Comparison of ENCODE assay signal across 19 cellular contexts in the genomic region with DNA sequence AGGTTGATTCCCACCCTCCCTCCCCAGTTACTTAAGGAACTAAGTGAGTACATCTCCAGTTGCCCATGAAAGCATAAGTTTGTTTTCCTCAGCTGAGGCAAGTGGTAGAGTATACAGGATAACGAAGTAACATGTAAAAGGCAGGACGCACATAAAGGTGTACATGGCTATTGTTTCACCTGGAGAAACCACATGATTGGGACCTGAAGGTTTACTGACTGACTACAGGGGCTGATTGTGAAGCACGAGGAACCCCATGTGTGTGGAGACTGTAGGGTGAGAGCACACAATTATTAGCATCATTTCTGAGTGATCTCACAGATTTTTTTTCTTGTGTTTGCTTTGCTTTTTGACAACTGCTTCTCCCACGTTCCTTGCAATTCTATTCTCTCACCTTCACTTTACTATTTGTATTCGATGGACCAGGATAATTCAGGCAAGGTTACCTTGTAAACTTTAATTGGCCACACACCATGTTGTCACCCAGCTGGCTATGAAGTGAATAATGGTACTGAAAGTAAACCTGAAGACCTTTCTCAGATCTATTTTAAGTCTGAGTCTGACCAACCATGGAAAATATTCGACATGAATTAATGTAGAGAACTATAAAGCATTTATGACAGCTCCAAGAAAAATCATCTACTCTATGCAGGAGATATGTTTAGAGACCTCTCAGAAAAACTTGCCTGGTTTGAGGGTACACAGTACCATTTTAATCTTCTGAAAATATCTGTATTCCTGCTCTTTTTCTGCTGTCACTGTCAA.
A peak's percentile ranks its signal among the peaks of the same experiment; 100 is the strongest.
DNase-seq lines count a peak whose midpoint lies in the region; ATAC-seq and TF ChIP-seq lines count a peak whose summit lies in the region.
"Had no signal": no experiment of that assay in that cellular context is flagged by ENCODE, and none has a peak within 500 bp of the region (broad histone marks: within the 10 kb centered on the region; RNA-seq: fewer than 3 reads in every experiment).

No MANE protein-coding gene starts in this region.

- TF ChIP-seq POLR2A in sigmoid colon (IDR thresholded peaks at IDR 0.05) = no peak

- H3K4me1 ChIP-seq in SK-N-SH (ENCODE audit: control insufficient read depth in 1 of 2, insufficient read depth in 2 of 2, low read depth in 1 of 2, low read length in 1 of 2) = peaks cover 3 to 15% of the 10 kb centered on the region in 2 experiments; a peak in 3 of 4 replicates
- peaks cover 0 to 59% (median 43%) of the 10 kb centered on the region in 4 donors for H3K4me1 ChIP-seq in sigmoid colon

- TF ChIP-seq EP300 in SK-N-SH (IDR thresholded peaks at IDR 0.05; ENCODE audit: borderline replicate concordance in 1 of 2, low read depth in 1 of 2, low read length in 1 of 2) (no peak; a peak in 1 of 4 replicates), sigmoid colon (IDR thresholded peaks at IDR 0.05) (no peak)

- H3K4me3 ChIP-seq in SK-N-SH (ENCODE audit: low read depth in 2 of 2, low read length in 1 of 2) (no peak overlapping the region), sigmoid colon (peak overlapping the region; percentile 39 to 55 (median 50))
- H3K4me3 ChIP-seq: cardiac muscle cell, SK-N-MC had no signal

- H3K9me3 ChIP-seq in SK-N-SH (no peaks in the 10 kb centered on the region), sigmoid colon (no peaks in the 10 kb centered on the region)

- no peak for TF ChIP-seq RAD21 in SK-N-SH (IDR thresholded peaks at IDR 0.05; ENCODE audit: low read length)

- H3K4me1 Mint-ChIP-seq in activated CD8-positive, alpha-beta memory T cell treated with anti-CD3 and anti-CD28 coated beads, Interleukin-2, amount 10 ng/mL, durations not matched to agents 7 days and 5 days = peaks cover 5% of the 10 kb centered on the region
- H3K4me1 Mint-ChIP-seq in activated CD8-positive, alpha-beta T cell treated with anti-CD3 and anti-CD28 coated beads for 36 hours (ENCODE audit: low read depth) = peaks cover 6% of the 10 kb centered on the region
- H3K4me1 Mint-ChIP-seq: naive thymus-derived CD8-positive, alpha-beta T cell had no signal

- no peak overlapping the region for H3K4me2 ChIP-seq in SK-N-SH

- H2AFZ ChIP-seq in SK-N-SH (ENCODE audit: low read depth) = no peak overlapping the region

- H3K9ac ChIP-seq in SK-N-SH = no peak overlapping the region

- H3K4me3 Mint-ChIP-seq in activated CD8-positive, alpha-beta memory T cell treated with anti-CD3 and anti-CD28 coated beads, Interleukin-2, amount 10 ng/mL, durations not matched to agents 7 days and 5 days = no peak overlapping the region
- H3K4me3 Mint-ChIP-seq in activated CD8-positive, alpha-beta T cell treated with anti-CD3 and anti-CD28 coated beads for 36 hours = no peak overlapping the region
- H3K4me3 Mint-ChIP-seq: activated naive CD8-positive, alpha-beta T cell; effector memory CD8-positive, alpha-beta T cell; naive thymus-derived CD8-positive, alpha-beta T cell had no signal

- no peaks in the 10 kb centered on the region for H3K9me3 Mint-ChIP-seq in activated CD8-positive, alpha-beta memory T cell treated with anti-CD3 and anti-CD28 coated beads, Interleukin-2, amount 10 ng/mL, durations not matched to agents 7 days and 5 days (ENCODE audit: low read depth)
- no peaks in the 10 kb centered on the region for H3K9me3 Mint-ChIP-seq in activated CD8-positive, alpha-beta T cell treated with anti-CD3 and anti-CD28 coated beads for 36 hours
- H3K9me3 Mint-ChIP-seq: effector memory CD8-positive, alpha-beta T cell; naive thymus-derived CD8-positive, alpha-beta T cell had no signal

- H3K36me3 ChIP-seq in SK-N-SH (replicated peaks in 1 of 2; ENCODE audit: control insufficient read depth in 1 of 2, insufficient read depth in 2 of 2, low read length in 1 of 2) (peaks cover 0 to 95% of the 10 kb centered on the region in 2 experiments), sigmoid colon (peaks cover 22 to 63% (median 36%) of the 10 kb centered on the region in 4 donors)

- ATAC-seq in GM18909 (IDR thresholded peaks at IDR 0.05; ENCODE audit: poor library complexity, unreplicated experiment) = peak; percentile 48
- peak; percentile 62 for ATAC-seq in HG02798 (IDR thresholded peaks at IDR 0.05; ENCODE audit: poor library complexity, unreplicated experiment)
- ATAC-seq in activated CD8-positive, alpha-beta memory T cell treated with anti-CD3 and anti-CD28 coated beads, Interleukin-2, amount 10 ng/mL, durations not matched to agents 7 days and 5 days = no peak
- no peak for ATAC-seq in activated CD8-positive, alpha-beta T cell treated with anti-CD3 and anti-CD28 coated beads for 36 hours
- ATAC-seq: effector memory CD8-positive, alpha-beta T cell; naive thymus-derived CD8-positive, alpha-beta T cell had no signal

- 79% methylated on average over 6 of the region's 6 CpGs for WGBS in SK-N-SH (ENCODE audit: low lambda C conversion rate)
- 73 to 77% methylated on average over 6 of the region's 6 CpGs for WGBS in sigmoid colon, 2 donors

- intact Hi-C loops in sigmoid colon (cut with DNase I) = no loop called here
- intact Hi-C loops in activated CD8-positive, alpha-beta T cell treated with anti-CD3 and anti-CD28 coated beads for 36 hours (cut with micrococcal nuclease) = no loop called here

- POLR2A ChIA-PET in SK-N-SH (lab: Yijun Ruan, JAX) = no interaction called here
- POLR2A ChIA-PET in activated CD8-positive, alpha-beta T cell treated with anti-CD3 and anti-CD28 coated beads for 36 hours (lab: Charles Lee) = no interaction called here

- peaks cover 2% of the 10 kb centered on the region for H3K27me3 Mint-ChIP-seq in activated CD8-positive, alpha-beta memory T cell treated with anti-CD3 and anti-CD28 coated beads, Interleukin-2, amount 10 ng/mL, durations not matched to agents 7 days and 5 days
- H3K27me3 Mint-ChIP-seq in activated CD8-positive, alpha-beta T cell treated with anti-CD3 and anti-CD28 coated beads for 36 hours = no peaks in the 10 kb centered on the region

- CTCF ChIA-PET in SK-N-SH (lab: Yijun Ruan, JAX) = no interaction called here
- CTCF ChIA-PET in activated CD8-positive, alpha-beta memory T cell treated with anti-CD3 and anti-CD28 coated beads, Interleukin-2, amount 10 ng/mL, durations not matched to agents 7 days and 5 days (lab: Charles Lee) = interaction anchor here (2.0 kb wide), 1 partner anchor 9 kb away, joined by 7 read pairs; no protein-coding TSS in a partner anchor
- CTCF ChIA-PET in activated CD8-positive, alpha-beta T cell treated with anti-CD3 and anti-CD28 coated beads for 36 hours (lab: Charles Lee) = interaction anchor here (0.8 to 3.1 kb wide), 2 partner anchors 8 to 223 kb away, joined by 3 to 17 read pairs; no protein-coding TSS in a partner anchor

- peaks cover 4% of the 10 kb centered on the region; the same call in 1 of the 2 replicates for H3K9me2 ChIP-seq in SK-N-SH

- H3F3A ChIP-seq in SK-N-SH (replicated peaks; ENCODE audit: insufficient read depth) = peaks cover 6% of the 10 kb centered on the region

- H3K27me3 ChIP-seq in SK-N-SH (ENCODE audit: insufficient read depth) (no peaks in the 10 kb centered on the region), sigmoid colon (no peaks in the 10 kb centered on the region)
- H3K27me3 ChIP-seq: cardiac muscle cell had no signal

- no peaks in the 10 kb centered on the region for H3K79me2 ChIP-seq in SK-N-SH (ENCODE audit: insufficient read depth)

- no peak overlapping the region; a peak in 1 of 4 replicates for H3K27ac ChIP-seq in SK-N-SH (ENCODE audit: low read depth in 2 of 2, low read length in 1 of 2)
- peak overlapping the region; percentile 84 to 98 (median 94) for H3K27ac ChIP-seq in sigmoid colon
- H3K27ac ChIP-seq in caudate nucleus (ENCODE audit: low read depth, low read length) = no peak overlapping the region
- H3K27ac ChIP-seq: cardiac muscle cell, SK-N-MC had no signal

- H4K20me1 ChIP-seq in SK-N-SH (ENCODE audit: insufficient read depth) = no peaks in the 10 kb centered on the region

- DNase-seq in SK-N-SH (no peak), sigmoid colon (no peak), HK-2 (ENCODE audit: unreplicated experiment) (no peak), caudate nucleus (lab: John Stamatoyannopoulos, UW) (no peak)
- DNase-seq in activated CD8-positive, alpha-beta memory T cell treated with anti-CD3 and anti-CD28 coated beads, Interleukin-2, amount 10 ng/mL, durations not matched to agents 7 days and 5 days = no peak
- DNase-seq in activated CD8-positive, alpha-beta T cell treated with anti-CD3 and anti-CD28 coated beads for 36 hours = no peak
- DNase-seq: activated CD4-positive, alpha-beta T cell treated with anti-CD3 and anti-CD28 coated beads, Interleukin-2, amount 50 U/mL, for 1 hour; activated T-cell treated with anti-CD3 and anti-CD28 coated beads, Interleukin-2, amount 50 U/mL, for 1 hour; AML-193; effector memory CD8-positive, alpha-beta T cell; naive thymus-derived CD8-positive, alpha-beta T cell; NCI-H1436 treated with DMSO at 0.1 percent for 48 hours; OCI-M1; substantia nigra had no signal

- H3K27ac Mint-ChIP-seq in activated CD8-positive, alpha-beta memory T cell treated with anti-CD3 and anti-CD28 coated beads, Interleukin-2, amount 10 ng/mL, durations not matched to agents 7 days and 5 days = no peak overlapping the region
- H3K27ac Mint-ChIP-seq in activated CD8-positive, alpha-beta T cell treated with anti-CD3 and anti-CD28 coated beads for 36 hours = no peak overlapping the region
- H3K27ac Mint-ChIP-seq: activated naive CD8-positive, alpha-beta T cell; effector memory CD8-positive, alpha-beta T cell; naive thymus-derived CD8-positive, alpha-beta T cell had no signal

- TF ChIP-seq CTCF in SK-N-SH (IDR thresholded peaks at IDR 0.05) (no peak), sigmoid colon (IDR thresholded peaks at IDR 0.05) (no peak)
- TF ChIP-seq CTCF in activated CD8-positive, alpha-beta T cell treated with anti-CD3 and anti-CD28 coated beads for 36 hours (IDR thresholded peaks at IDR 0.05) = no peak

- H3K36me3 Mint-ChIP-seq in activated CD8-positive, alpha-beta memory T cell treated with anti-CD3 and anti-CD28 coated beads, Interleukin-2, amount 10 ng/mL, durations not matched to agents 7 days and 5 days = no peaks in the 10 kb centered on the region
- no peaks in the 10 kb centered on the region for H3K36me3 Mint-ChIP-seq in activated CD8-positive, alpha-beta T cell treated with anti-CD3 and anti-CD28 coated beads for 36 hours (ENCODE audit: low read depth)

TF ChIP-seq in SK-N-SH, 30 proteins besides CTCF, POLR2A, EP300 and RAD21 (continues in another document):
- TF ChIP-seq MEF2A (IDR thresholded peaks at IDR 0.05; ENCODE audit: borderline replicate concordance, low read depth) (no peak), NRF1 (IDR thresholded peaks at IDR 0.05; ENCODE audit: low read depth, low read length) (no peak), SMC3 (IDR thresholded peaks at IDR 0.05; ENCODE audit: low read depth, low read length) (no peak)
- TF ChIP-seq, protein P1, sequence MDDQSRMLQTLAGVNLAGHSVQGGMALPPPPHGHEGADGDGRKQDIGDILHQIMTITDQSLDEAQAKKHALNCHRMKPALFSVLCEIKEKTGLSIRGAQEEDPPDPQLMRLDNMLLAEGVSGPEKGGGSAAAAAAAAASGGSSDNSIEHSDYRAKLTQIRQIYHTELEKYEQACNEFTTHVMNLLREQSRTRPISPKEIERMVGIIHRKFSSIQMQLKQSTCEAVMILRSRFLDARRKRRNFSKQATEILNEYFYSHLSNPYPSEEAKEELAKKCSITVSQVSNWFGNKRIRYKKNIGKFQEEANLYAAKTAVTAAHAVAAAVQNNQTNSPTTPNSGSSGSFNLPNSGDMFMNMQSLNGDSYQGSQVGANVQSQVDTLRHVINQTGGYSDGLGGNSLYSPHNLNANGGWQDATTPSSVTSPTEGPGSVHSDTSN (IDR thresholded peaks at IDR 0.05) = peak; percentile 51

Comparison
In these comparisons a context has a peak if more than half of its experiments do, and no peak if none do; other contexts are left out.
1. ATAC-seq: peak in GM18909 (single experiment) and HG02798 (single experiment); none in activated CD8-positive, alpha-beta memory T cell treated with anti-CD3 and anti-CD28 coated beads, Interleukin-2, amount 10 ng/mL, durations not matched to agents 7 days and 5 days (single experiment) and activated CD8-positive, alpha-beta T cell treated with anti-CD3 and anti-CD28 coated beads for 36 hours (single experiment).
2. H3K27ac ChIP-seq: peak in sigmoid colon (4 of 4); none in SK-N-SH (0 of 2) and caudate nucleus (single experiment).
3. H3K4me3 ChIP-seq: peak in sigmoid colon (4 of 4); none in SK-N-SH (0 of 2).